ENCODE assay signal across 12 cellular contexts in genomic region chr21:37032877-37033471, GRCh38. TPM values are rescaled to one million over a fixed set of nuclear protein-coding genes. Genes with fewer than 3 reads are reported as not detected.
A peak's percentile ranks its signal among the peaks of the same experiment; 100 is the strongest.
DNase-seq lines count a peak whose midpoint lies in the region; ATAC-seq and TF ChIP-seq lines count a peak whose summit lies in the region.
"Had no signal": no experiment of that assay in that cellular context is flagged by ENCODE, and none has a peak within 500 bp of the region (broad histone marks: within the 10 kb centered on the region; RNA-seq: fewer than 3 reads in every experiment).

No MANE protein-coding gene starts in this region.

- no peak for ATAC-seq in GM21723 (IDR thresholded peaks at IDR 0.05; ENCODE audit: unreplicated experiment)
- no peak for ATAC-seq in HG03460 (IDR thresholded peaks at IDR 0.05; ENCODE audit: unreplicated experiment)

- no peak overlapping the region for H3K27ac ChIP-seq in effector memory CD4-positive, alpha-beta T cell (ENCODE audit: insufficient read depth, low read length, poor library complexity, severe bottlenecking)
- H3K27ac ChIP-seq: prostate gland had no signal

- H3K36me3 ChIP-seq in effector memory CD4-positive, alpha-beta T cell (ENCODE audit: control insufficient read depth, insufficient read depth, low read length) = no peaks in the 10 kb centered on the region
- H3K36me3 ChIP-seq: prostate gland had no signal

- in situ Hi-C loops in astrocyte of the spinal cord (cut with HindIII; ENCODE audit: low sequenced_read_pairs) = no loop called here

- H3K27me3 ChIP-seq in effector memory CD4-positive, alpha-beta T cell (replicated peaks; ENCODE audit: control insufficient read depth, insufficient read depth, low read length, poor library complexity, severe bottlenecking) = no peaks in the 10 kb centered on the region
- H3K27me3 ChIP-seq: dorsolateral prefrontal cortex had no signal

- H3K9me3 ChIP-seq in effector memory CD4-positive, alpha-beta T cell (ENCODE audit: control insufficient read depth, low read length) = no peaks in the 10 kb centered on the region
- H3K9me3 ChIP-seq: prostate gland had no signal

- TF ChIP-seq CTCF in astrocyte of the spinal cord (IDR thresholded peaks at IDR 0.05; ENCODE audit: low read depth, low read length) = no peak

- H3K4me1 ChIP-seq in effector memory CD4-positive, alpha-beta T cell (ENCODE audit: control insufficient read depth, insufficient read depth, low read length, poor library complexity, severe bottlenecking) = no peaks in the 10 kb centered on the region
- H3K4me1 ChIP-seq: prostate gland had no signal

- no peak overlapping the region for H3K4me3 ChIP-seq in astrocyte of the spinal cord (ENCODE audit: low read depth, low read length)
- H3K4me3 ChIP-seq in effector memory CD4-positive, alpha-beta T cell (ENCODE audit: insufficient read depth, low read depth, low read length, poor library complexity, severe bottlenecking) = no peak overlapping the region
- H3K4me3 ChIP-seq: dorsolateral prefrontal cortex, prostate gland had no signal

- peak; percentile 64 for DNase-seq in AG20443 (ENCODE audit: low spot score)
- peak; percentile 83 for DNase-seq in LHCN-M2 (ENCODE audit: low read depth)
- DNase-seq in astrocyte of the spinal cord (ENCODE audit: low read depth, low spot score) = peak; percentile 61
- DNase-seq in kidney glomerular epithelial cell (lab: John Stamatoyannopoulos, UW) = peak; percentile 13
- no peak for DNase-seq in mesenteric fat pad (ENCODE audit: low spot score)
- DNase-seq in effector memory CD4-positive, alpha-beta T cell = no peak
- DNase-seq: activated T-cell treated with anti-CD3 and anti-CD28 coated beads for 4 hours had no signal

RNA-seq across cellular contexts. Expression of gene RIPPLY3, which starts 26.5 kb away (rescaled TPM):
- not detected in 2 replicates for total RNA-seq in LHCN-M2 (2014; rRNA removed)
- polyA plus RNA-seq in LHCN-M2 (2012) = not detected
- total RNA-seq in mesenteric fat pad = not detected
- total RNA-seq: T-helper 1 cell treated with Interleukin-12 subunit alpha and Interleukin-12 subunit beta and Interleukin-4 antibody, amounts not matched to agents 30 ng/mL and 1 ng/mL, for 36 hours had no signal

RNA-seq across cellular contexts. Expression of gene PIGP, which starts 39.9 kb away (rescaled TPM):
- total RNA-seq in LHCN-M2 (2014; rRNA removed) (11.1 and 24.1 TPM in 2 replicates), mesenteric fat pad (31.3 TPM)
- 18.0 TPM for polyA plus RNA-seq in LHCN-M2 (2012)

RNA-seq across cellular contexts. Expression of gene TTC3, which starts 40.1 kb away (rescaled TPM):
- total RNA-seq in LHCN-M2 (2014; rRNA removed) (168 and 189 TPM in 2 replicates), mesenteric fat pad (141 TPM)
- polyA plus RNA-seq in LHCN-M2 (2012) = 37.2 TPM

Comparison
In these comparisons a context has a peak if more than half of its experiments do, and no peak if none do; other contexts are left out.
1. DNase-seq: peak in AG20443 (single experiment), LHCN-M2 (single experiment), astrocyte of the spinal cord (single experiment) and kidney glomerular epithelial cell (single experiment); none in mesenteric fat pad (single experiment) and effector memory CD4-positive, alpha-beta T cell (0 of 3).